In genomic region chr11:14366936-14367335, GRCh38 we compare ENCODE assay signal across 17 cellular contexts. TPM values are rescaled to one million over a fixed set of nuclear protein-coding genes. Genes with fewer than 3 reads are reported as not detected.
DNase-seq lines count a peak whose midpoint lies in the region; ATAC-seq and TF ChIP-seq lines count a peak whose summit lies in the region.
"Had no signal": no experiment of that assay in that cellular context is flagged by ENCODE, and none has a peak within 500 bp of the region (broad histone marks: within the 10 kb centered on the region; RNA-seq: fewer than 3 reads in every experiment).

No MANE protein-coding gene starts in this region.

- H3K4me1 ChIP-seq in CD4-positive, CD25-positive, alpha-beta regulatory T cell (ENCODE audit: control insufficient read depth, insufficient read depth, low read length, poor library complexity, severe bottlenecking) = no peaks in the 10 kb centered on the region

- peak; percentile 46 to 53 for ATAC-seq in CD4-positive, CD25-positive, alpha-beta regulatory T cell (ENCODE audit: low read depth in 2 of 2)
- ATAC-seq in activated CD8-positive, alpha-beta T cell treated with anti-CD3 and anti-CD28 coated beads for 36 hours = peak; percentile 61
- ATAC-seq: CD8-positive, alpha-beta T cell; GM12878 had no signal

- POLR2A ChIA-PET in activated CD4-positive, alpha-beta T cell treated with anti-CD3 and anti-CD28 coated beads, Interleukin-2, amount 10 ng/mL, durations not matched to agents 7 days and 5 days (lab: Charles Lee) = interaction anchor here (0.7 kb wide), 1 partner anchor 515 kb away, joined by 3 read pairs; no protein-coding TSS in a partner anchor
- POLR2A ChIA-PET in activated CD8-positive, alpha-beta T cell treated with anti-CD3 and anti-CD28 coated beads for 36 hours (lab: Charles Lee) = interaction anchor here (1.0 kb wide), 1 partner anchor 9 kb away, joined by 3 read pairs; no protein-coding TSS in a partner anchor

- CTCF ChIA-PET in activated CD4-positive, alpha-beta T cell treated with anti-CD3 and anti-CD28 coated beads, Interleukin-2, amount 10 ng/mL, durations not matched to agents 7 days and 5 days (lab: Charles Lee) = interaction anchor here (0.6 to 1.9 kb wide), 4 partner anchors 8 to 98 kb away, joined by 3 to 4 read pairs (median 4); no protein-coding TSS in a partner anchor
- CTCF ChIA-PET in activated naive CD4-positive, alpha-beta T cell treated with anti-CD3 and anti-CD28 coated beads, Interleukin-2, amount 10 ng/mL, durations not matched to agents 7 days and 5 days (lab: Charles Lee) = no interaction called here
- CTCF ChIA-PET in activated CD8-positive, alpha-beta T cell treated with anti-CD3 and anti-CD28 coated beads for 36 hours (lab: Charles Lee) = interaction anchor here (0.6 to 1.1 kb wide), 2 partner anchors 15 to 43 kb away, joined by 3 read pairs; no protein-coding TSS in a partner anchor

- no peaks in the 10 kb centered on the region for H3K27me3 ChIP-seq in CD4-positive, CD25-positive, alpha-beta regulatory T cell (ENCODE audit: control insufficient read depth, insufficient read depth, low read length)
- H3K27me3 ChIP-seq: BLaER1 had no signal

- no peak overlapping the region for H3K4me3 Mint-ChIP-seq in activated CD4-positive, alpha-beta T cell treated with anti-CD3 and anti-CD28 coated beads, Interleukin-2, amount 10 ng/mL, durations not matched to agents 7 days and 5 days
- H3K4me3 Mint-ChIP-seq in activated naive CD4-positive, alpha-beta T cell treated with anti-CD3 and anti-CD28 coated beads, Interleukin-2, amount 10 ng/mL, durations not matched to agents 7 days and 5 days = no peak overlapping the region
- no peak overlapping the region for H3K4me3 Mint-ChIP-seq in CD4-positive, CD25-positive, alpha-beta regulatory T cell
- H3K4me3 Mint-ChIP-seq in activated CD8-positive, alpha-beta T cell treated with anti-CD3 and anti-CD28 coated beads for 36 hours = no peak overlapping the region
- H3K4me3 Mint-ChIP-seq: CD14-positive monocyte; CD8-positive, alpha-beta T cell; H9 had no signal

- no peak overlapping the region for H3K27ac ChIP-seq in CD4-positive, CD25-positive, alpha-beta regulatory T cell (ENCODE audit: insufficient read depth, low read length, poor library complexity, severe bottlenecking)
- H3K27ac ChIP-seq: BLaER1 had no signal

- H3K9me3 ChIP-seq in CD4-positive, CD25-positive, alpha-beta regulatory T cell (ENCODE audit: control insufficient read depth in 2 of 2, low read length in 2 of 2) = no peaks in the 10 kb centered on the region
- H3K9me3 ChIP-seq: BLaER1 had no signal

- peaks cover 27% of the 10 kb centered on the region for H3K4me1 Mint-ChIP-seq in activated CD4-positive, alpha-beta T cell treated with anti-CD3 and anti-CD28 coated beads, Interleukin-2, amount 10 ng/mL, durations not matched to agents 7 days and 5 days
- peaks cover 45% of the 10 kb centered on the region for H3K4me1 Mint-ChIP-seq in activated naive CD4-positive, alpha-beta T cell treated with anti-CD3 and anti-CD28 coated beads, Interleukin-2, amount 10 ng/mL, durations not matched to agents 7 days and 5 days
- peaks cover 0 to 9% (median 4%) of the 10 kb centered on the region in 4 donors for H3K4me1 Mint-ChIP-seq in CD4-positive, CD25-positive, alpha-beta regulatory T cell
- peaks cover 34% of the 10 kb centered on the region for H3K4me1 Mint-ChIP-seq in activated CD8-positive, alpha-beta T cell treated with anti-CD3 and anti-CD28 coated beads for 36 hours (ENCODE audit: low read depth)

- intact Hi-C loops in activated CD8-positive, alpha-beta T cell treated with anti-CD3 and anti-CD28 coated beads for 36 hours (cut with micrococcal nuclease) = no loop called here

- H3K27ac Mint-ChIP-seq in activated CD4-positive, alpha-beta T cell treated with anti-CD3 and anti-CD28 coated beads, Interleukin-2, amount 10 ng/mL, durations not matched to agents 7 days and 5 days = peak overlapping the region; percentile 11
- peak overlapping the region; percentile 65 for H3K27ac Mint-ChIP-seq in activated naive CD4-positive, alpha-beta T cell treated with anti-CD3 and anti-CD28 coated beads, Interleukin-2, amount 10 ng/mL, durations not matched to agents 7 days and 5 days
- peak overlapping the region in 1 of 3 donors; percentile 71 for H3K27ac Mint-ChIP-seq in CD4-positive, CD25-positive, alpha-beta regulatory T cell
- peak overlapping the region; percentile 16 for H3K27ac Mint-ChIP-seq in activated CD8-positive, alpha-beta T cell treated with anti-CD3 and anti-CD28 coated beads for 36 hours
- H3K27ac Mint-ChIP-seq: CD14-positive monocyte; CD8-positive, alpha-beta T cell; H9 had no signal

- no peak for TF ChIP-seq CTCF in activated CD8-positive, alpha-beta T cell treated with anti-CD3 and anti-CD28 coated beads for 36 hours (IDR thresholded peaks at IDR 0.05)

- no peaks in the 10 kb centered on the region for H3K9me3 Mint-ChIP-seq in activated CD4-positive, alpha-beta T cell treated with anti-CD3 and anti-CD28 coated beads, Interleukin-2, amount 10 ng/mL, durations not matched to agents 7 days and 5 days
- H3K9me3 Mint-ChIP-seq in activated naive CD4-positive, alpha-beta T cell treated with anti-CD3 and anti-CD28 coated beads, Interleukin-2, amount 10 ng/mL, durations not matched to agents 7 days and 5 days = no peaks in the 10 kb centered on the region
- peaks cover 0 to 1% (median 0%) of the 10 kb centered on the region in 7 donors for H3K9me3 Mint-ChIP-seq in CD4-positive, CD25-positive, alpha-beta regulatory T cell
- H3K9me3 Mint-ChIP-seq in activated CD8-positive, alpha-beta T cell treated with anti-CD3 and anti-CD28 coated beads for 36 hours = no peaks in the 10 kb centered on the region
- H3K9me3 Mint-ChIP-seq: CD14-positive monocyte; CD8-positive, alpha-beta T cell; H9 had no signal

- no peaks in the 10 kb centered on the region for H3K27me3 Mint-ChIP-seq in activated CD4-positive, alpha-beta T cell treated with anti-CD3 and anti-CD28 coated beads, Interleukin-2, amount 10 ng/mL, durations not matched to agents 7 days and 5 days
- H3K27me3 Mint-ChIP-seq in activated naive CD4-positive, alpha-beta T cell treated with anti-CD3 and anti-CD28 coated beads, Interleukin-2, amount 10 ng/mL, durations not matched to agents 7 days and 5 days = peaks cover 7% of the 10 kb centered on the region
- peaks cover 10% of the 10 kb centered on the region for H3K27me3 Mint-ChIP-seq in CD4-positive, CD25-positive, alpha-beta regulatory T cell
- H3K27me3 Mint-ChIP-seq in activated CD8-positive, alpha-beta T cell treated with anti-CD3 and anti-CD28 coated beads for 36 hours = no peaks in the 10 kb centered on the region

- H3K4me3 ChIP-seq in CD4-positive, CD25-positive, alpha-beta regulatory T cell (ENCODE audit: low read depth, low read length) = no peak overlapping the region
- H3K4me3 ChIP-seq: BLaER1, GM12878 had no signal

- no peaks in the 10 kb centered on the region for H3K36me3 ChIP-seq in CD4-positive, CD25-positive, alpha-beta regulatory T cell (ENCODE audit: control insufficient read depth, insufficient read depth, low read length)
- H3K36me3 ChIP-seq: BLaER1 had no signal

- no peak for DNase-seq in activated CD4-positive, alpha-beta T cell treated with anti-CD3 and anti-CD28 coated beads, Interleukin-2, amount 10 ng/mL, durations not matched to agents 7 days and 5 days
- DNase-seq in activated CD4-positive, alpha-beta T cell treated with anti-CD3 and anti-CD28 coated beads for 48 hours = no peak
- DNase-seq in activated naive CD4-positive, alpha-beta T cell treated with anti-CD3 and anti-CD28 coated beads, Interleukin-2, amount 10 ng/mL, durations not matched to agents 7 days and 5 days = no peak
- no peak for DNase-seq in activated naive CD4-positive, alpha-beta T cell treated with Interleukin-2 at 50 U/mL for 16 hours
- peak in 1 of 3 donors; percentile 82 for DNase-seq in CD4-positive, CD25-positive, alpha-beta regulatory T cell
- DNase-seq in activated CD8-positive, alpha-beta T cell treated with anti-CD3 and anti-CD28 coated beads for 36 hours = no peak
- DNase-seq in GM19240 (ENCODE audit: insufficient read length, low spot score) (no peak), cortex of kidney (lab: John Stamatoyannopoulos, UW) (no peak)
- DNase-seq: 8988T; Calu3; CD8-positive, alpha-beta T cell; DMS79 treated with DMSO at 0.1 percent for 48 hours; EL; H9 had no signal

- H3K36me3 Mint-ChIP-seq in activated CD4-positive, alpha-beta T cell treated with anti-CD3 and anti-CD28 coated beads, Interleukin-2, amount 10 ng/mL, durations not matched to agents 7 days and 5 days (ENCODE audit: low read depth) = no peaks in the 10 kb centered on the region
- peaks cover 1% of the 10 kb centered on the region for H3K36me3 Mint-ChIP-seq in activated naive CD4-positive, alpha-beta T cell treated with anti-CD3 and anti-CD28 coated beads, Interleukin-2, amount 10 ng/mL, durations not matched to agents 7 days and 5 days
- no peaks in the 10 kb centered on the region for H3K36me3 Mint-ChIP-seq in CD4-positive, CD25-positive, alpha-beta regulatory T cell
- H3K36me3 Mint-ChIP-seq in activated CD8-positive, alpha-beta T cell treated with anti-CD3 and anti-CD28 coated beads for 36 hours (ENCODE audit: low read depth) = no peaks in the 10 kb centered on the region
- H3K36me3 Mint-ChIP-seq: CD14-positive monocyte; CD8-positive, alpha-beta T cell had no signal

RNA-seq across cellular contexts. Expression of gene RRAS2, which starts 8.0 kb away (rescaled TPM):
- total RNA-seq in activated CD4-positive, alpha-beta T cell treated with anti-CD3 and anti-CD28 coated beads, Interleukin-2, amount 10 ng/mL, durations not matched to agents 7 days and 5 days = 10 to 100 TPM; 41.4 to 43.7 TPM
- 13.9 TPM for total RNA-seq in CD4-positive, CD25-positive, alpha-beta regulatory T cell
- 1 to 10 TPM; 1.8 to 4.9 (median 4.1) TPM for polyA plus RNA-seq in CD4-positive, CD25-positive, alpha-beta regulatory T cell
- total RNA-seq in activated CD8-positive, alpha-beta T cell treated with anti-CD3 and anti-CD28 coated beads for 36 hours = 10 to 100 TPM; 87.9 to 92.0 TPM
